Comparison of ENCODE assay signal across 23 cellular contexts in genomic region chr5:106019271-106019670, GRCh38.
DNase-seq lines count a peak whose midpoint lies in the region; ATAC-seq and TF ChIP-seq lines count a peak whose summit lies in the region.
"Had no signal": no experiment of that assay in that cellular context is flagged by ENCODE, and none has a peak within 500 bp of the region (broad histone marks: within the 10 kb centered on the region; RNA-seq: fewer than 3 reads in every experiment).

No MANE protein-coding gene starts in this region.

- H3K4me1 Mint-ChIP-seq in GM23338, result peaks cover 31% of the 10 kb centered on the region
- H3K4me1 Mint-ChIP-seq: nephron progenitor cell, T-cell had no signal

- no peak overlapping the region for H3K27ac ChIP-seq in GM23338 (ENCODE audit: low read depth)
- H3K27ac ChIP-seq: ascending aorta, GM23248, prostate gland, spleen, transverse colon had no signal

- no peaks in the 10 kb centered on the region for H3K79me2 ChIP-seq in GM23338 (replicated peaks; ENCODE audit: insufficient read depth)

- H3K4me3 ChIP-seq in GM23338 (no peak overlapping the region), H7 (ENCODE audit: insufficient read depth, low read depth, low read length) (no peak overlapping the region)
- H3K4me3 ChIP-seq: ascending aorta, GM23248, K562, prostate gland, spleen, transverse colon had no signal

- H3K9me3 Mint-ChIP-seq in GM23338, result no peaks in the 10 kb centered on the region
- H3K9me3 Mint-ChIP-seq: nephron progenitor cell had no signal

- H2AFZ ChIP-seq in GM23338, result peak overlapping the region; percentile 16; the same call in 1 of the 2 replicates
- H2AFZ ChIP-seq: GM23248 had no signal

- H3K27me3 Mint-ChIP-seq in GM23338 (ENCODE audit: insufficient read depth, low read depth, poor library complexity), result no peaks in the 10 kb centered on the region
- H3K27me3 Mint-ChIP-seq: stimulated activated naive CD8-positive, alpha-beta T cell treated with anti-CD3 and anti-CD28 coated beads, Interleukin-15, Interleukin-2, amounts not matched to agents 100 ng/mL and 50 ng/mL, for 24 hours; T-cell had no signal

- H3K27me3 ChIP-seq in GM23338 (ENCODE audit: insufficient read depth), result no peaks in the 10 kb centered on the region
- no peaks in the 10 kb centered on the region for H3K27me3 ChIP-seq in H7 (ENCODE audit: control insufficient read depth, insufficient read depth, low read length)
- H3K27me3 ChIP-seq: ascending aorta, spleen, transverse colon had no signal

- ATAC-seq in GM23338 (no peak), GM19351 (IDR thresholded peaks at IDR 0.05; ENCODE audit: unreplicated experiment) (no peak)
- ATAC-seq: CD8-positive, alpha-beta T cell; K562; T-cell had no signal

- H3K4me2 ChIP-seq in GM23338, result no peak overlapping the region

- TF ChIP-seq CTCF in GM23338 (conservative IDR thresholded peaks at IDR 0.05; ENCODE audit: low read depth in 2 of 2), result no peak

- H4K20me1 ChIP-seq in GM23338 (replicated peaks; ENCODE audit: insufficient read depth), result no peaks in the 10 kb centered on the region

- no peak overlapping the region for H3K4me3 Mint-ChIP-seq in GM23338
- H3K4me3 Mint-ChIP-seq: CD8-positive, alpha-beta T cell; nephron progenitor cell; stimulated activated naive CD8-positive, alpha-beta T cell treated with anti-CD3 and anti-CD28 coated beads, Interleukin-15, Interleukin-2, amounts not matched to agents 100 ng/mL and 50 ng/mL, for 24 hours; T-cell had no signal

- H3K36me3 Mint-ChIP-seq in GM23338 (ENCODE audit: low read depth), result no peaks in the 10 kb centered on the region; the same call in 2 of the 3 replicates
- H3K36me3 Mint-ChIP-seq: CD8-positive, alpha-beta T cell; T-cell had no signal

- peaks cover 4% of the 10 kb centered on the region; the same call in 1 of the 2 replicates for H3K4me1 ChIP-seq in GM23338 (ENCODE audit: insufficient read depth)
- H3K4me1 ChIP-seq: ascending aorta, prostate gland, spleen, transverse colon had no signal

- no peaks in the 10 kb centered on the region for H3F3A ChIP-seq in GM23338 (replicated peaks; ENCODE audit: low read depth)

- DNase-seq in GM23338 (ENCODE audit: low spot score) (no peak), NCI-H2029 (lab: John Stamatoyannopoulos, UW) (peak; percentile 61), brain pericyte (ENCODE audit: low read depth, low spot score) (peak; percentile 52), iris pigment epithelial cell (ENCODE audit: low read depth) (peak; percentile 58), NCI-H774 (lab: John Stamatoyannopoulos, UW) (no peak), H7 (no peak)
- DNase-seq: activated CD4-positive, alpha-beta T cell treated with anti-CD3 and anti-CD28 coated beads for 48 hours; activated naive CD4-positive, alpha-beta T cell treated with anti-CD3 and anti-CD28 coated beads, Interleukin-2, amount 50 U/mL, for 16 hours; CD8-positive, alpha-beta T cell; GM23248; MV-4-11; NCI-H1930; NCI-H82; nephron progenitor cell; spleen; stimulated activated CD4-positive, alpha-beta T cell treated with anti-CD3 and anti-CD28 coated beads, Interleukin-4, amount 100 ng/mL, for 24 hours; T-cell; transverse colon had no signal

- no peaks in the 10 kb centered on the region for H3K9me2 ChIP-seq in GM23338 (ENCODE audit: insufficient read depth)

- no peaks in the 10 kb centered on the region for H3K36me3 ChIP-seq in GM23338 (ENCODE audit: insufficient read depth)
- no peaks in the 10 kb centered on the region for H3K36me3 ChIP-seq in H7 (replicated peaks; ENCODE audit: control insufficient read depth, insufficient read depth, low read length)
- H3K36me3 ChIP-seq: ascending aorta, prostate gland, spleen, transverse colon had no signal

- H3K27ac Mint-ChIP-seq in GM23338, result no peak overlapping the region
- H3K27ac Mint-ChIP-seq: CD8-positive, alpha-beta T cell; nephron progenitor cell; stimulated activated naive CD8-positive, alpha-beta T cell treated with anti-CD3 and anti-CD28 coated beads, Interleukin-15, Interleukin-2, amounts not matched to agents 100 ng/mL and 50 ng/mL, for 24 hours; T-cell had no signal

TF ChIP-seq in GM23338, 12 proteins besides CTCF, POLR2A, EP300 and RAD21:
- TF ChIP-seq ZNF114 (CRISPR knock-in tag; IDR thresholded peaks at IDR 0.05), result no peak
- no peak for TF ChIP-seq NANOG (IDR thresholded peaks at IDR 0.05; ENCODE audit: borderline replicate concordance)
- no peak for TF ChIP-seq ETS1 (IDR thresholded peaks at IDR 0.05)
- no peak for TF ChIP-seq EZH2 (IDR thresholded peaks at IDR 0.05; ENCODE audit: low read depth, unreplicated experiment)

Comparison
In these comparisons a context has a peak if more than half of its experiments do, and no peak if none do; other contexts are left out.
1. DNase-seq: peak in NCI-H2029 (single experiment), brain pericyte (single experiment) and iris pigment epithelial cell (single experiment); none in GM23338 (single experiment), NCI-H774 (single experiment) and H7 (single experiment).